ENCODE assay signal across 18 cellular contexts in genomic region chr13:52847682-52848432, GRCh38. TPM values are rescaled to one million over a fixed set of nuclear protein-coding genes. Genes with fewer than 3 reads are reported as not detected.
A peak's percentile ranks its signal among the peaks of the same experiment; 100 is the strongest.
DNase-seq lines count a peak whose midpoint lies in the region; ATAC-seq, FAIRE-seq and TF ChIP-seq lines count a peak whose summit lies in the region.
"Had no signal": no experiment of that assay in that cellular context is flagged by ENCODE, and none has a peak within 500 bp of the region (broad histone marks: within the 10 kb centered on the region; RNA-seq: fewer than 3 reads in every experiment).

No MANE protein-coding gene starts in this region.

- no peak for TF ChIP-seq CTCF in astrocyte (IDR thresholded peaks at IDR 0.05; ENCODE audit: insufficient read depth, low read depth, low read length)

- H3K36me3 Mint-ChIP-seq in activated naive CD4-positive, alpha-beta T cell treated with anti-CD3 and anti-CD28 coated beads, Interleukin-2, amount 10 ng/mL, durations not matched to agents 7 days and 5 days, result peaks cover 7% of the 10 kb centered on the region
- H3K36me3 Mint-ChIP-seq in astrocyte (ENCODE audit: low read depth, unreplicated experiment), result peaks cover 2% of the 10 kb centered on the region
- H3K36me3 Mint-ChIP-seq in stimulated activated naive B cell treated with anti-CD40 and anti-IgM and Interleukin-4, amounts not matched to agents 10 μg/mL and 1 μg/mL and 100 μg/mL, for 72 hours, result peaks cover 12 to 20% of the 10 kb centered on the region in 2 donors

- peaks cover 3% of the 10 kb centered on the region for H3K9me3 Mint-ChIP-seq in activated naive CD4-positive, alpha-beta T cell treated with anti-CD3 and anti-CD28 coated beads, Interleukin-2, amount 10 ng/mL, durations not matched to agents 7 days and 5 days
- peaks cover 37% of the 10 kb centered on the region for H3K9me3 Mint-ChIP-seq in astrocyte (ENCODE audit: unreplicated experiment)
- H3K9me3 Mint-ChIP-seq in stimulated activated naive B cell treated with anti-CD40 and anti-IgM and Interleukin-4, amounts not matched to agents 10 μg/mL and 1 μg/mL and 100 μg/mL, for 72 hours, result peaks cover 11 to 17% of the 10 kb centered on the region in 2 donors
- H3K9me3 Mint-ChIP-seq: natural killer cell treated with Interleukin-12 subunit alpha and Interleukin-12 subunit beta and Interleukin-15 and Interleukin-18, amount 100 ng/mL, for 72 hours had no signal

- no peak overlapping the region for H3K9ac ChIP-seq in astrocyte (ENCODE audit: low read length)

- no peak for FAIRE-seq in astrocyte (lab: Jason Lieb, UNC)
- FAIRE-seq: frontal cortex, G401.6, GM12891 had no signal

- no peak for DNase-seq in activated naive CD4-positive, alpha-beta T cell treated with anti-CD3 and anti-CD28 coated beads, Interleukin-2, amount 10 ng/mL, durations not matched to agents 7 days and 5 days
- no peak for DNase-seq in activated naive CD4-positive, alpha-beta T cell treated with Interleukin-2 at 50 U/mL for 16 hours
- no peak for DNase-seq in astrocyte (ENCODE audit: low read depth)
- DNase-seq in stimulated activated naive B cell treated with anti-CD40 and anti-IgM and Interleukin-4, amounts not matched to agents 10 μg/mL and 1 μg/mL and 100 μg/mL, for 72 hours, result no peak
- no peak for DNase-seq in NCI-H1694 treated with DMSO at 0.1 percent for 48 hours (lab: John Stamatoyannopoulos, UW)
- DNase-seq: cerebellar nuclear complex had no signal

- CTCF ChIA-PET in activated naive CD4-positive, alpha-beta T cell treated with anti-CD3 and anti-CD28 coated beads, Interleukin-2, amount 10 ng/mL, durations not matched to agents 7 days and 5 days (lab: Charles Lee), result interaction anchor here (0.6 kb wide), 1 partner anchor 41 kb away, joined by 4 read pairs; no protein-coding TSS in a partner anchor

- no peak overlapping the region for H2AFZ ChIP-seq in astrocyte (ENCODE audit: low read depth, low read length)

- H3K36me3 ChIP-seq in astrocyte (ENCODE audit: insufficient read depth, low read length), result no peaks in the 10 kb centered on the region
- H3K36me3 ChIP-seq: right atrium auricular region had no signal

- H3K27me3 Mint-ChIP-seq in activated naive CD4-positive, alpha-beta T cell treated with anti-CD3 and anti-CD28 coated beads, Interleukin-2, amount 10 ng/mL, durations not matched to agents 7 days and 5 days, result peaks cover 85% of the 10 kb centered on the region
- H3K27me3 Mint-ChIP-seq in astrocyte (ENCODE audit: low read depth, unreplicated experiment), result peaks cover 44% of the 10 kb centered on the region
- H3K27me3 Mint-ChIP-seq in stimulated activated naive B cell treated with anti-CD40 and anti-IgM and Interleukin-4, amounts not matched to agents 10 μg/mL and 1 μg/mL and 100 μg/mL, for 72 hours, result peaks cover 67 to 78% of the 10 kb centered on the region in 2 donors

- H3K9me3 ChIP-seq in astrocyte (ENCODE audit: insufficient read depth, low read depth, low read length) (peaks cover 7% of the 10 kb centered on the region), iPS-18c (ENCODE audit: control insufficient read depth, insufficient read depth, low read length) (peaks cover 5% of the 10 kb centered on the region)
- H3K9me3 ChIP-seq: right atrium auricular region had no signal

- peaks cover 14% of the 10 kb centered on the region for H3K4me1 ChIP-seq in astrocyte (ENCODE audit: insufficient read depth, low read length)

- no peaks in the 10 kb centered on the region for H4K20me1 ChIP-seq in astrocyte (ENCODE audit: insufficient read depth, low read length)

- no peak overlapping the region for H3K27ac ChIP-seq in astrocyte (ENCODE audit: low read depth, low read length)
- H3K27ac ChIP-seq: right atrium auricular region had no signal

- H3K4me2 ChIP-seq in astrocyte (ENCODE audit: low read length), result no peak overlapping the region

- H3K4me3 ChIP-seq in astrocyte (ENCODE audit: insufficient read depth, low read depth, low read length) (no peak overlapping the region), iPS-18c (ENCODE audit: insufficient read depth, low read depth, low read length) (peak overlapping the region; percentile 63)
- H3K4me3 ChIP-seq: lung, right atrium auricular region had no signal

- H3K27ac Mint-ChIP-seq in activated naive CD4-positive, alpha-beta T cell treated with anti-CD3 and anti-CD28 coated beads, Interleukin-2, amount 10 ng/mL, durations not matched to agents 7 days and 5 days, result peak overlapping the region; percentile 28
- H3K27ac Mint-ChIP-seq in astrocyte (ENCODE audit: unreplicated experiment), result no peak overlapping the region
- peak overlapping the region; percentile 70 for H3K27ac Mint-ChIP-seq in stimulated activated naive B cell treated with anti-CD40 and anti-IgM and Interleukin-4, amounts not matched to agents 10 μg/mL and 1 μg/mL and 100 μg/mL, for 72 hours
- H3K27ac Mint-ChIP-seq: activated T-helper 17 cell treated with anti-CD3 and anti-CD28 coated beads, Interleukin-2, amount 50 U/mL, for 72 hours had no signal

- peaks cover 58% of the 10 kb centered on the region for H3K27me3 ChIP-seq in astrocyte (ENCODE audit: insufficient read depth, low read length)

- no peaks in the 10 kb centered on the region for H3K79me2 ChIP-seq in astrocyte (ENCODE audit: insufficient read depth, low read length)

- ATAC-seq in stimulated activated naive B cell treated with anti-CD40 and anti-IgM and Interleukin-4, amounts not matched to agents 10 μg/mL and 1 μg/mL and 100 μg/mL, for 72 hours (replicated peaks), result no peak
- no peak for ATAC-seq in HG03280 (IDR thresholded peaks at IDR 0.05; ENCODE audit: unreplicated experiment)
- ATAC-seq in GM19452 (IDR thresholded peaks at IDR 0.05; ENCODE audit: unreplicated experiment), result no peak
- ATAC-seq: activated T-helper 17 cell treated with anti-CD3 and anti-CD28 coated beads, Interleukin-2, amount 50 U/mL, for 72 hours had no signal

- peaks cover 30% of the 10 kb centered on the region for H3K4me1 Mint-ChIP-seq in activated naive CD4-positive, alpha-beta T cell treated with anti-CD3 and anti-CD28 coated beads, Interleukin-2, amount 10 ng/mL, durations not matched to agents 7 days and 5 days
- H3K4me1 Mint-ChIP-seq in astrocyte (ENCODE audit: low read depth, unreplicated experiment), result peaks cover 4% of the 10 kb centered on the region
- peaks cover 21 to 52% of the 10 kb centered on the region in 2 donors for H3K4me1 Mint-ChIP-seq in stimulated activated naive B cell treated with anti-CD40 and anti-IgM and Interleukin-4, amounts not matched to agents 10 μg/mL and 1 μg/mL and 100 μg/mL, for 72 hours

- H3K4me3 Mint-ChIP-seq in activated naive CD4-positive, alpha-beta T cell treated with anti-CD3 and anti-CD28 coated beads, Interleukin-2, amount 10 ng/mL, durations not matched to agents 7 days and 5 days, result no peak overlapping the region
- peak overlapping the region; percentile 67 for H3K4me3 Mint-ChIP-seq in astrocyte (ENCODE audit: unreplicated experiment)
- peak overlapping the region in 1 of 2 donors; percentile 38 for H3K4me3 Mint-ChIP-seq in stimulated activated naive B cell treated with anti-CD40 and anti-IgM and Interleukin-4, amounts not matched to agents 10 μg/mL and 1 μg/mL and 100 μg/mL, for 72 hours
- H3K4me3 Mint-ChIP-seq: activated T-helper 17 cell treated with anti-CD3 and anti-CD28 coated beads, Interleukin-2, amount 50 U/mL, for 72 hours; natural killer cell treated with Interleukin-12 subunit alpha and Interleukin-12 subunit beta and Interleukin-15 and Interleukin-18, amount 100 ng/mL, for 72 hours had no signal

RNA-seq across cellular contexts. Expression of gene PCDH8, which starts 0.6 kb away (rescaled TPM):
- 0.34 and 1.9 TPM in 2 replicates for total RNA-seq in astrocyte
- total RNA-seq: activated T-helper 17 cell treated with anti-CD3 and anti-CD28 coated beads, Interleukin-2, amount 50 U/mL, for 72 hours; H4; HT1080; natural killer cell treated with Interleukin-12 subunit alpha and Interleukin-12 subunit beta and Interleukin-15 and Interleukin-18, amount 100 ng/mL, for 72 hours; right atrium auricular region had no signal
